ENCODE assay signal across 1 cellular context in the genomic region with DNA sequence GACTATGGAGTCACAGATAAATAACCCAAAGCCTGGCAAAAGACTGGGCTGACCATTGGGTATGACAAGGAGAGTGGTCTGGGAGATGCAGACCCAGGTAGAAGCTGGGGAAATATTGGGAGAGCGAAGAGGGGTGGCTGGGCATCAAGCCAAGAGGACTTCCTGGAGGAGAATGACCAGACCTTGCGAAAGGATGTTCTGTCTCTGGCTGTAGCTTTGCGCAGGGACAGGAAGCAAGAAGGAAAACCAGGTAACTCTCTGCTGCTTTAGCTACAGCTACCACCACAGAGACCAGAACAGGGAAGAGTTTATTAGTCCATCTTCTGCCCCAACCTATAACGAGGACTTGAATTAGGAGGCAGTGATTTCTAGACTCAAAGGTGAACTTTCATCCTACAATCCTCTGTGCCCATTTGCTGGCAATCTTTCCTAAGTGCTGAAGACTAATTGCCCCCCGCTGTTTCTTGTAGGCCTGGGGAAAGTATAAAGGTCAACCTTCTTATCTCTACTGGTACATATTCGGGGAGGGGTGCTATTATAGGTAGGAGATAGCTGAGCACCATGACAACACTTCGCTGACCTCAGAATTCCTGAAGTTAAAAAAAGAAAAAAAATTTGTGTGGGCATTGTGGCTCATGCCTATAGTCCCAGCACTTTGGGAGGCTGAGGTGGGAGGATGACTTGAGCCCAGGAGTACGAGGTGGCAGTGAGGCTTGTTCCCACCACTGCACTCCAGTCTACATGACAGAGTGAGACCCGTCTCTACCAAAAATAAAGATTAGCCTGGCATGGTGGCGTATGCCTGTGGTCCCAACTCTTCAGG.
TF ChIP-seq lines count a peak whose summit lies in the region.

No MANE protein-coding gene starts in this region.

TF ChIP-seq in HepG2, 621 proteins besides CTCF, POLR2A, EP300 and RAD21 (continued from another document):
- TF ChIP-seq, protein P1, sequence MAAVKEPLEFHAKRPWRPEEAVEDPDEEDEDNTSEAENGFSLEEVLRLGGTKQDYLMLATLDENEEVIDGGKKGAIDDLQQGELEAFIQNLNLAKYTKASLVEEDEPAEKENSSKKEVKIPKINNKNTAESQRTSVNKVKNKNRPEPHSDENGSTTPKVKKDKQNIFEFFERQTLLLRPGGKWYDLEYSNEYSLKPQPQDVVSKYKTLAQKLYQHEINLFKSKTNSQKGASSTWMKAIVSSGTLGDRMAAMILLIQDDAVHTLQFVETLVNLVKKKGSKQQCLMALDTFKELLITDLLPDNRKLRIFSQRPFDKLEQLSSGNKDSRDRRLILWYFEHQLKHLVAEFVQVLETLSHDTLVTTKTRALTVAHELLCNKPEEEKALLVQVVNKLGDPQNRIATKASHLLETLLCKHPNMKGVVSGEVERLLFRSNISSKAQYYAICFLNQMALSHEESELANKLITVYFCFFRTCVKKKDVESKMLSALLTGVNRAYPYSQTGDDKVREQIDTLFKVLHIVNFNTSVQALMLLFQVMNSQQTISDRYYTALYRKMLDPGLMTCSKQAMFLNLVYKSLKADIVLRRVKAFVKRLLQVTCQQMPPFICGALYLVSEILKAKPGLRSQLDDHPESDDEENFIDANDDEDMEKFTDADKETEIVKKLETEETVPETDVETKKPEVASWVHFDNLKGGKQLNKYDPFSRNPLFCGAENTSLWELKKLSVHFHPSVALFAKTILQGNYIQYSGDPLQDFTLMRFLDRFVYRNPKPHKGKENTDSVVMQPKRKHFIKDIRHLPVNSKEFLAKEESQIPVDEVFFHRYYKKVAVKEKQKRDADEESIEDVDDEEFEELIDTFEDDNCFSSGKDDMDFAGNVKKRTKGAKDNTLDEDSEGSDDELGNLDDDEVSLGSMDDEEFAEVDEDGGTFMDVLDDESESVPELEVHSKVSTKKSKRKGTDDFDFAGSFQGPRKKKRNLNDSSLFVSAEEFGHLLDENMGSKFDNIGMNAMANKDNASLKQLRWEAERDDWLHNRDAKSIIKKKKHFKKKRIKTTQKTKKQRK (IDR thresholded peaks at IDR 0.05; ENCODE audit: low read length): no peak
- TF ChIP-seq ZNF552 (CRISPR knock-in tag; IDR thresholded peaks at IDR 0.05; ENCODE audit: borderline replicate concordance) (no peak), HNF4A (CRISPR knock-in tag; IDR thresholded peaks at IDR 0.05) (peak; percentile 78), PHF20 (CRISPR knock-in tag; IDR thresholded peaks at IDR 0.05) (no peak), NCOA1 (CRISPR knock-in tag; IDR thresholded peaks at IDR 0.05) (no peak), ERF (CRISPR knock-in tag; IDR thresholded peaks at IDR 0.05) (no peak), ESRRA (CRISPR knock-in tag; IDR thresholded peaks at IDR 0.05; ENCODE audit: low read depth) (no peak), TBX2 (CRISPR knock-in tag; IDR thresholded peaks at IDR 0.05; ENCODE audit: borderline replicate concordance) (0 out of 2 replicates have a peak, but pooled peaks have one; percentile 31), JDP2 (CRISPR knock-in tag; IDR thresholded peaks at IDR 0.05; ENCODE audit: borderline replicate concordance) (no peak), ZFP36 (IDR thresholded peaks at IDR 0.05; ENCODE audit: borderline replicate concordance, low read depth, low read length, partially characterized antibody) (peak; percentile 75), U2AF2 (IDR thresholded peaks at IDR 0.05; ENCODE audit: low read depth, low read length) (no peak), ZNF703 (CRISPR knock-in tag; IDR thresholded peaks at IDR 0.05; ENCODE audit: borderline replicate concordance) (no peak), TFDP1 (CRISPR knock-in tag; IDR thresholded peaks at IDR 0.05; ENCODE audit: borderline replicate concordance) (no peak), TCF7 (IDR thresholded peaks at IDR 0.05; ENCODE audit: low read depth) (0 out of 2 replicates have a peak, but pooled peaks have one; percentile 0), GMEB1 (CRISPR knock-in tag; IDR thresholded peaks at IDR 0.05; ENCODE audit: borderline replicate concordance) (no peak), ZFP82 (CRISPR knock-in tag; IDR thresholded peaks at IDR 0.05; ENCODE audit: borderline replicate concordance) (no peak), BHLHE40 (IDR thresholded peaks at IDR 0.05; ENCODE audit: low read length) (no peak), HINFP (CRISPR knock-in tag; IDR thresholded peaks at IDR 0.05; ENCODE audit: low read depth) (0 out of 2 replicates have a peak, but pooled peaks have one; percentile 23), HNRNPUL1 (IDR thresholded peaks at IDR 0.05; ENCODE audit: low read depth, low read length) (no peak), ZNF7 (CRISPR knock-in tag; IDR thresholded peaks at IDR 0.05) (no peak)
- TF ChIP-seq, protein P2, sequence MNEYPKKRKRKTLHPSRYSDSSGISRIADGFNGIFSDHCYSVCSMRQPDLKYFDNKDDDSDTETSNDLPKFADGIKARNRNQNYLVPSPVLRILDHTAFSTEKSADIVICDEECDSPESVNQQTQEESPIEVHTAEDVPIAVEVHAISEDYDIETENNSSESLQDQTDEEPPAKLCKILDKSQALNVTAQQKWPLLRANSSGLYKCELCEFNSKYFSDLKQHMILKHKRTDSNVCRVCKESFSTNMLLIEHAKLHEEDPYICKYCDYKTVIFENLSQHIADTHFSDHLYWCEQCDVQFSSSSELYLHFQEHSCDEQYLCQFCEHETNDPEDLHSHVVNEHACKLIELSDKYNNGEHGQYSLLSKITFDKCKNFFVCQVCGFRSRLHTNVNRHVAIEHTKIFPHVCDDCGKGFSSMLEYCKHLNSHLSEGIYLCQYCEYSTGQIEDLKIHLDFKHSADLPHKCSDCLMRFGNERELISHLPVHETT (CRISPR knock-in tag; conservative IDR thresholded peaks at IDR 0.05): no peak
- TF ChIP-seq, protein P3, sequence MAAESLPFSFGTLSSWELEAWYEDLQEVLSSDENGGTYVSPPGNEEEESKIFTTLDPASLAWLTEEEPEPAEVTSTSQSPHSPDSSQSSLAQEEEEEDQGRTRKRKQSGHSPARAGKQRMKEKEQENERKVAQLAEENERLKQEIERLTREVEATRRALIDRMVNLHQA (CRISPR knock-in tag; IDR thresholded peaks at IDR 0.05): no peak
- TF ChIP-seq, protein P4, sequence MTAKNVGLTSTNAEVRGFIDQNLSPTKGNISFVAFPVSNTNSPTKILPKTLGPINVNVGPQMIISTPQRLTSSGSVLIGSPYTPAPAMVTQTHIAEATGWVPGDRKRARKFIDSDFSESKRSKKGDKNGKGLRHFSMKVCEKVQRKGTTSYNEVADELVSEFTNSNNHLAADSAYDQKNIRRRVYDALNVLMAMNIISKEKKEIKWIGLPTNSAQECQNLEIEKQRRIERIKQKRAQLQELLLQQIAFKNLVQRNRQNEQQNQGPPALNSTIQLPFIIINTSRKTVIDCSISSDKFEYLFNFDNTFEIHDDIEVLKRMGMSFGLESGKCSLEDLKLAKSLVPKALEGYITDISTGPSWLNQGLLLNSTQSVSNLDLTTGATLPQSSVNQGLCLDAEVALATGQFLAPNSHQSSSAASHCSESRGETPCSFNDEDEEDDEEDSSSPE (CRISPR knock-in tag; IDR thresholded peaks at IDR 0.05): no peak
